In genomic region chr2:42386684-42387083, GRCh38 we compare ENCODE assay signal across 10 cellular contexts. TPM values are rescaled to one million over a fixed set of nuclear protein-coding genes. Genes with fewer than 3 reads are reported as not detected.
DNase-seq lines count a peak whose midpoint lies in the region; TF ChIP-seq lines count a peak whose summit lies in the region.
"Had no signal": no experiment of that assay in that cellular context is flagged by ENCODE, and none has a peak within 500 bp of the region (broad histone marks: within the 10 kb centered on the region; RNA-seq: fewer than 3 reads in every experiment).

No MANE protein-coding gene starts in this region.

- H3K9me3 ChIP-seq in tibial artery, result no peaks in the 10 kb centered on the region

- no peak overlapping the region for H3K27ac ChIP-seq in tibial artery
- H3K27ac ChIP-seq: skin epidermis had no signal

- H3K4me1 ChIP-seq in tibial artery, result no peaks in the 10 kb centered on the region

- DNase-seq in GM10266 (ENCODE audit: extremely low spot score), result peak; percentile 24
- peak; percentile 36 for DNase-seq in HCEC 1CT
- DNase-seq in SKM-1 (lab: John Stamatoyannopoulos, UW; ENCODE audit: unreplicated experiment), result peak; percentile 11
- no peak for DNase-seq in kidney epithelial cell (ENCODE audit: low read depth)
- no peak for DNase-seq in stimulated activated CD4-positive, alpha-beta T cell treated with anti-CD3 and anti-CD28 coated beads, Interleukin-4, amount 100 ng/mL, for 24 hours
- DNase-seq in NCI-H1694 (lab: John Stamatoyannopoulos, UW), result no peak
- DNase-seq in tibial artery, result no peak
- DNase-seq in DMS79 treated with DMSO at 0.1 percent for 48 hours (lab: John Stamatoyannopoulos, UW), result no peak
- DNase-seq: T-cell had no signal

- intact Hi-C loops in tibial artery (cut with DNase I; ENCODE audit: low total_unique reads), result no loop called here

- H3K4me3 ChIP-seq in kidney epithelial cell (ENCODE audit: low read depth, low read length) (no peak overlapping the region), tibial artery (no peak overlapping the region)
- H3K4me3 ChIP-seq: skin epidermis had no signal

- no peaks in the 10 kb centered on the region for H3K36me3 ChIP-seq in kidney epithelial cell (ENCODE audit: control insufficient read depth, insufficient read depth, low read length)
- H3K36me3 ChIP-seq in tibial artery, result no peaks in the 10 kb centered on the region

- TF ChIP-seq CTCF in GM10266 (IDR thresholded peaks at IDR 0.05; ENCODE audit: control insufficient read depth, insufficient read depth, low read depth, missing control alignments), result peak; percentile 41
- TF ChIP-seq CTCF in kidney epithelial cell (IDR thresholded peaks at IDR 0.05; ENCODE audit: insufficient read depth, low read length, poor library complexity, severe bottlenecking), result peak; percentile 31
- no peak for TF ChIP-seq CTCF in tibial artery (IDR thresholded peaks at IDR 0.05)

- no peaks in the 10 kb centered on the region for H3K27me3 ChIP-seq in kidney epithelial cell (ENCODE audit: control insufficient read depth, insufficient read depth, low read length)
- H3K27me3 ChIP-seq in tibial artery, result no peaks in the 10 kb centered on the region

RNA-seq across cellular contexts. Expression of gene COX7A2L, which starts 25.7 kb away (rescaled TPM):
- 240 and 250 TPM in 2 replicates for total RNA-seq in kidney epithelial cell

Comparison
In these comparisons a context has a peak if more than half of its experiments do, and no peak if none do; other contexts are left out.
1. DNase-seq: peak in GM10266 (single experiment), HCEC 1CT (single experiment) and SKM-1 (single experiment); none in kidney epithelial cell (single experiment), stimulated activated CD4-positive, alpha-beta T cell treated with anti-CD3 and anti-CD28 coated beads, Interleukin-4, amount 100 ng/mL, for 24 hours (single experiment), NCI-H1694 (single experiment), tibial artery (0 of 2) and DMS79 treated with DMSO at 0.1 percent for 48 hours (single experiment).
2. CTCF ChIP-seq: peak in GM10266 (single experiment) and kidney epithelial cell (single experiment); none in tibial artery (0 of 2).